ENCODE assay signal across 24 cellular contexts in the genomic region with DNA sequence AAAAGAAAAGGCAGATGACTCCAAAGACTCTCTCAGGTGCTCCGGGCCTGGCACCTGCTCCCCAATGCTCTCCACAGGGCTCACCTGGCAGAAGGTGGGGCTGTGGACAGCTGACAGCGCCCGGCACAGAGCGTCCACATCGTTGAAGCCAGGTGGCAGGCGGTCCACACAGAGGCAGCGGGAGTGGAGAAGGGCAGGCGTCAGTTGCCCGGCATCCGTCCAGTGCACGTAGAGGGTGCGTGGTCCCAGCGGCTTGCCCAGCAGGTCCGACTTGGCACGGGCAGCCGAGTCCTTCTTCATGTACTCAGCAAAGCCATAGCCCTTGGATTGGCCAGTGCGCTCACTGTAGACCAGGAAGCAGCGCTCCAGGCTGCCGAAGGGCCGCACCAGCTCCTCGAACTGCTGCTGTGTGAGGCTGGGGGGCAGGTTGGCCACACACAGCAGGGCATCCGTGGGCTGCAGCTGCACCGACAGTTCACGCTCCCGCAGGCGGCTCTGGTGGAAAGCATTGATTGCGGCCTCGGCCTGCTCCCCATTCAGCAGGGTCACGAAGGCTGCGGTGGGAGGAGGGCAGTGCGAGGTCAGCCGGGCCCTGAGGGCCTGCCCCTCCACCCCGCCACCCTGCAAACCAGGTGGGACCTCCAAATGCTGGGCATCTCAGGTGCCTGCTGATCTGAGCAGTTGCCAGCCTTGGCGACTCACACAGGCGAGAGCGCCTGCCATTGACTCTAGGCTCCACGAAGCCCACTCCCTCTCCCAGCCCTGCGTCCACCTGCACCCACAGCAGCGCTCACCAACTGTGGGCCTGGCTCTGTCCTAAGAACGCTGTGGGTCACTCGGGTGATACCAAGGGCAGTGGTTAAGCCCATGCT. TPM values are rescaled to one million over a fixed set of nuclear protein-coding genes. Genes with fewer than 3 reads are reported as not detected.
DNase-seq lines count a peak whose midpoint lies in the region; ATAC-seq, FAIRE-seq and TF ChIP-seq lines count a peak whose summit lies in the region.
"Had no signal": no experiment of that assay in that cellular context is flagged by ENCODE, and none has a peak within 500 bp of the region (broad histone marks: within the 10 kb centered on the region; RNA-seq: fewer than 3 reads in every experiment).

No MANE protein-coding gene starts in this region.

- H3K56ac ChIP-seq in H1 (replicated peaks; ENCODE audit: insufficient read length, low read depth, low read length), result no peak overlapping the region

- no peaks in the 10 kb centered on the region for H3K27me3 ChIP-seq in Panc1 (ENCODE audit: control insufficient read depth, insufficient read depth, low read length)
- no peaks in the 10 kb centered on the region for H3K27me3 ChIP-seq in H1 (replicated peaks in 1 of 4; ENCODE audit: control insufficient read depth in 3 of 4, extremely low read depth in 1 of 4, insufficient read depth in 3 of 4, low read length in 3 of 4)
- H3K27me3 ChIP-seq in osteoblast (ENCODE audit: insufficient read depth, low read length), result no peaks in the 10 kb centered on the region
- H3K27me3 ChIP-seq: BE2C had no signal

- peaks cover 7% of the 10 kb centered on the region for H3K79me1 ChIP-seq in H1 (ENCODE audit: low read depth, low read length)

- H3K27ac ChIP-seq in Panc1 (ENCODE audit: low read length), result no peak overlapping the region
- no peak overlapping the region for H3K27ac ChIP-seq in H1 (ENCODE audit: low read depth, low read length)
- no peak overlapping the region for H3K27ac ChIP-seq in osteoblast (ENCODE audit: low read depth, low read length)
- no peak overlapping the region for H3K27ac ChIP-seq in kidney (ENCODE audit: low read depth in 2 of 2, low read length in 2 of 2)
- H3K27ac ChIP-seq: C4-2B, GM23248 had no signal

- H2BK20ac ChIP-seq in H1 (ENCODE audit: low read length), result no peak overlapping the region

- H2BK5ac ChIP-seq in H1 (ENCODE audit: low read depth, low read length), result no peak overlapping the region; the same call in 1 of the 2 replicates

- H3K9ac ChIP-seq in H1 (replicated peaks in 1 of 4; ENCODE audit: extremely low read depth in 1 of 4, low read depth in 3 of 4, low read length in 3 of 4) (no peak overlapping the region), kidney (ENCODE audit: low read length in 2 of 2) (no peak overlapping the region)
- H3K9ac ChIP-seq: GM23248 had no signal

- H4K5ac ChIP-seq in H1 (ENCODE audit: insufficient read length, low read depth, low read length), result no peak overlapping the region

- POLR2A ChIA-PET in Panc1 (lab: Charles Lee), result no interaction called here
- POLR2A ChIA-PET in H1 (lab: Charles Lee; ENCODE audit: partially characterized antibody), result interaction anchor here (0.8 to 2.5 kb wide), 4 partner anchors 12 to 69 kb away, joined by 3 to 6 read pairs (median 4); no protein-coding TSS in a partner anchor

- peaks cover 12% of the 10 kb centered on the region for H3K36me3 ChIP-seq in Panc1 (ENCODE audit: control insufficient read depth, insufficient read depth, low read length)
- H3K36me3 ChIP-seq in H1 (ENCODE audit: control insufficient read depth in 2 of 4, insufficient read depth in 4 of 4, low read length in 3 of 4), result peaks cover 29 to 57% (median 47%) of the 10 kb centered on the region in 4 experiments
- peaks cover 57% of the 10 kb centered on the region for H3K36me3 ChIP-seq in osteoblast (ENCODE audit: insufficient read depth, low read length)
- peaks cover 14 to 23% of the 10 kb centered on the region in 2 donors for H3K36me3 ChIP-seq in kidney (ENCODE audit: control insufficient read depth in 1 of 2, insufficient read depth in 2 of 2, low read length in 2 of 2)

- H3K4me1 ChIP-seq in Panc1 (ENCODE audit: control insufficient read depth, insufficient read depth, low read length) (peaks cover 5% of the 10 kb centered on the region; the same call in 1 of the 2 replicates), H1 (replicated peaks in 1 of 4; ENCODE audit: control insufficient read depth in 3 of 4, insufficient read depth in 4 of 4, low read length in 3 of 4) (peaks cover 0 to 6% (median 3%) of the 10 kb centered on the region in 4 experiments; a peak in 5 of 7 replicates), osteoblast (ENCODE audit: insufficient read depth, low read length) (peaks cover 14% of the 10 kb centered on the region), kidney (ENCODE audit: control insufficient read depth in 1 of 2, insufficient read depth in 1 of 2, low read depth in 1 of 2, low read length in 2 of 2) (peaks cover 6 to 12% of the 10 kb centered on the region in 2 donors)
- H3K4me1 ChIP-seq: BE2C, Caco-2 had no signal

- peaks cover 3% of the 10 kb centered on the region for H3K23me2 ChIP-seq in H1 (ENCODE audit: low read depth, low read length)

- no peak for TF ChIP-seq CTCF in Panc1 (IDR thresholded peaks at IDR 0.05)
- no peak for TF ChIP-seq CTCF in H1 (IDR thresholded peaks at IDR 0.05; ENCODE audit: control extremely low read depth in 1 of 3, insufficient read depth in 1 of 3, low read depth in 1 of 3, low read length in 3 of 3)
- TF ChIP-seq CTCF in osteoblast (IDR thresholded peaks at IDR 0.05; ENCODE audit: extremely low read depth, low read depth, low read length), result no peak
- TF ChIP-seq CTCF in kidney (IDR thresholded peaks at IDR 0.05; ENCODE audit: borderline replicate concordance, extremely low read depth, insufficient read depth), result no peak

- H4K20me1 ChIP-seq in H1 (replicated peaks in 1 of 2; ENCODE audit: control insufficient read depth in 1 of 2, insufficient read depth in 2 of 2, low read length in 2 of 2), result peaks cover 9 to 19% of the 10 kb centered on the region in 2 experiments
- peaks cover 38% of the 10 kb centered on the region for H4K20me1 ChIP-seq in osteoblast (ENCODE audit: insufficient read depth, low read length)

- H4K91ac ChIP-seq in H1 (replicated peaks; ENCODE audit: insufficient read length, low read length), result no peak overlapping the region

- TSS peak; percentile 8 for BruUV-seq in Panc1 (replicated peaks; lab: Mats Ljungman, UMichigan)

- no peak overlapping the region for H2AK5ac ChIP-seq in H1 (ENCODE audit: low read depth, low read length)

- H3K4me2 ChIP-seq in H1 (ENCODE audit: insufficient read depth in 1 of 2, low read depth in 2 of 2, low read length in 2 of 2) (no peak overlapping the region), osteoblast (ENCODE audit: insufficient read depth, low read length) (no peak overlapping the region)

- intact Hi-C loops in Panc1 (cut with micrococcal nuclease; ENCODE audit: unreplicated experiment) (no loop called here), kidney (cut with DNase I) (no loop called here)

- ATAC-seq in Panc1 (no peak), HG02642 (IDR thresholded peaks at IDR 0.05; ENCODE audit: poor library complexity, unreplicated experiment) (no peak)
- ATAC-seq: HCT116 had no signal

- H2BK15ac ChIP-seq in H1 (ENCODE audit: low read length), result no peak overlapping the region

- H3K4ac ChIP-seq in H1 (replicated peaks; ENCODE audit: insufficient read length, low read depth, low read length), result no peak overlapping the region

- no peak overlapping the region for H2BK12ac ChIP-seq in H1 (ENCODE audit: low read depth, low read length)

- in situ Hi-C loops in Panc1 (cut with HindIII; ENCODE audit: low pct_unique_long_range_greater_than_20kb, low sequenced_read_pairs), result no loop called here

- no peak overlapping the region for H3K18ac ChIP-seq in H1 (ENCODE audit: extremely low read depth, low read length)

- TF ChIP-seq RAD21 in H1 (IDR thresholded peaks at IDR 0.05 in 1 of 2, conservative IDR thresholded peaks at IDR 0.05 in 1 of 2; ENCODE audit: low read depth in 2 of 2, low read length in 2 of 2), result no peak

- 98% methylated on average over 37 of the region's 41 CpGs; no CpG with 5 or more reads in 1 of the 2 experiments for WGBS in H1 (ENCODE audit: extremely low coverage in 1 of 2, insufficient coverage in 1 of 2, insufficient read length in 1 of 2, insufficient replicate concordance in 2 of 2, low coverage in 1 of 2, low lambda C conversion rate in 2 of 2, missing lambda C conversion rate in 1 of 2), 2 experiments

- TF ChIP-seq POLR2A in GM12892 (IDR thresholded peaks at IDR 0.05; ENCODE audit: low read depth, low read length) (no peak), H1 (IDR thresholded peaks at IDR 0.05; ENCODE audit: control extremely low read depth in 1 of 2, low read depth in 2 of 2, low read length in 2 of 2) (no peak)

- no peak overlapping the region for H2BK120ac ChIP-seq in H1 (replicated peaks; ENCODE audit: low read depth, low read length)

- FAIRE-seq in GM12892 (lab: Jason Lieb, UNC), result no peak
- FAIRE-seq in H1 (lab: Jason Lieb, UNC), result no peak
- no peak for FAIRE-seq in kidney (lab: Jason Lieb, UNC)
- FAIRE-seq: A204.1, D721Med, GM18507, H54, HTR-8/SVneo had no signal

- H3K14ac ChIP-seq in H1 (ENCODE audit: insufficient read length), result no peak overlapping the region

- no peak overlapping the region for H3K23ac ChIP-seq in H1 (ENCODE audit: insufficient read length)

- H3K79me2 ChIP-seq in H1 (ENCODE audit: control insufficient read depth in 1 of 2, insufficient read depth in 2 of 2, low read length in 2 of 2) (peaks cover 5 to 24% of the 10 kb centered on the region in 2 experiments), osteoblast (ENCODE audit: insufficient read depth, low read length) (peaks cover 52% of the 10 kb centered on the region)

- CTCF ChIA-PET in Panc1 (lab: Charles Lee), result no interaction called here
- CTCF ChIA-PET in H1 (lab: Charles Lee; ENCODE audit: partially characterized antibody), result interaction anchor here (1.4 to 1.7 kb wide), 2 partner anchors 8 to 69 kb away, joined by 5 to 6 read pairs; no protein-coding TSS in a partner anchor

- no peaks in the 10 kb centered on the region for H3K9me3 ChIP-seq in Panc1 (ENCODE audit: control insufficient read depth, insufficient read depth, low read depth, low read length)
- H3K9me3 ChIP-seq in H1 (ENCODE audit: insufficient read depth in 2 of 2, low read depth in 1 of 2, low read length in 1 of 2), result no peaks in the 10 kb centered on the region
- no peaks in the 10 kb centered on the region for H3K9me3 ChIP-seq in osteoblast (ENCODE audit: low read depth, low read length)
- no peaks in the 10 kb centered on the region for H3K9me3 ChIP-seq in kidney (ENCODE audit: control insufficient read depth in 1 of 2, low read length in 2 of 2)
- H3K9me3 ChIP-seq: BE2C, Caco-2 had no signal

- TF ChIP-seq EP300 in H1 (IDR thresholded peaks at IDR 0.05; ENCODE audit: borderline replicate concordance in 1 of 2, low read depth in 2 of 2, low read length in 2 of 2), result no peak

- H3K4me3 ChIP-seq in Panc1 (ENCODE audit: low read depth in 2 of 2, low read length in 2 of 2) (no peak overlapping the region), H1 (ENCODE audit: extremely low read depth in 1 of 4, insufficient read depth in 2 of 4, low read depth in 3 of 4, low read length in 4 of 4) (no peak overlapping the region), osteoblast (ENCODE audit: insufficient read depth, low read length) (no peak overlapping the region), kidney (ENCODE audit: low read length in 2 of 2) (no peak overlapping the region)
- H3K4me3 ChIP-seq: GM23248 had no signal

- H2AFZ ChIP-seq in H1 (ENCODE audit: low read length) (no peak overlapping the region), osteoblast (ENCODE audit: low read length) (no peak overlapping the region)
- H2AFZ ChIP-seq: GM23248 had no signal

- no peak overlapping the region for H4K8ac ChIP-seq in H1 (ENCODE audit: extremely low read depth, insufficient read depth, low read length)

- peak; percentile 2 for DNase-seq in GM12892 (ENCODE audit: insufficient read length)
- DNase-seq in Panc1 (ENCODE audit: low read depth, low spot score), result no peak
- no peak for DNase-seq in H1 (ENCODE audit: low read depth in 1 of 2, low spot score in 2 of 2)
- peak; percentile 71 for DNase-seq in osteoblast (ENCODE audit: insufficient read length, low spot score, missing footprints)
- no peak for DNase-seq in kidney
- no peak for DNase-seq in activated T-cell treated with anti-CD3 and anti-CD28 coated beads, Interleukin-2, amount 50 U/mL, for 48 hours
- DNase-seq: ACHN; BE2C; Caco-2; CD4-positive, alpha-beta T cell; DMS79 treated with DMSO at 0.1 percent for 48 hours; GF-D8; GM23248; HFFc6; KG1 had no signal

RNA-seq across cellular contexts. Expression of gene RAVER1, which starts 4.5 kb away (rescaled TPM):
- polyA plus RNA-seq in GM12892 (2012; ENCODE audit: missing spikeins), result 4.1 TPM
- total RNA-seq in Panc1 (2021; ENCODE audit: unreplicated experiment) (55.6 TPM), osteoblast (8.0 TPM in 2 replicates), kidney (38.4 TPM)
- 65.2 TPM for polyA plus RNA-seq in Panc1 (2012; ENCODE audit: insufficient read length)
- 70.5 and 72.4 TPM in 2 replicates for total RNA-seq in H1 (2021; fragmentation: NEBNext Ultra II Directional; extraction: Animal tissue kit (Norgen Biotek cat#: 25700))
- polyA plus RNA-seq in H1 (2011; rRNA removed) (5.7 and 17.1 TPM in 2 replicates), kidney (ENCODE audit: insufficient read depth, low read depth, low replicate concordance) (9.1 TPM)
- 7.7 TPM for polyA plus RNA-seq in H1 (2011; cell fraction: cytosol; rRNA removed)
- polyA plus RNA-seq in H1 (2011; cell fraction: nucleus; rRNA removed), result 21.8 TPM
- 20.0 to 44.4 TPM (median 40.7 TPM) in 4 replicates for polyA plus RNA-seq in H1 (2012, experiment 1 of 2)
- polyA plus RNA-seq in H1 (2012, experiment 2 of 2), result 37.2 TPM
- 44.6 TPM for polyA plus RNA-seq in H1 (2013, experiment 1 of 2)
- 43.1 TPM for polyA plus RNA-seq in H1 (2013, experiment 2 of 2)
- polyA minus RNA-seq in H1 (2011; rRNA and poly(A)+ RNA removed), result 11.8 and 15.6 TPM in 2 replicates
- 32.7 TPM for polyA minus RNA-seq in H1 (2011; cell fraction: cytosol; rRNA and poly(A)+ RNA removed)
- 20.5 TPM for polyA minus RNA-seq in H1 (2011; cell fraction: nucleus; rRNA and poly(A)+ RNA removed)

RNA-seq across cellular contexts. Expression of gene ICAM3, which starts 10.6 kb away (rescaled TPM):
- polyA plus RNA-seq in GM12892 (2012; ENCODE audit: missing spikeins), result 105 TPM
- total RNA-seq in Panc1 (2021; ENCODE audit: unreplicated experiment), result 10.5 TPM
- polyA plus RNA-seq in Panc1 (2012; ENCODE audit: insufficient read length), result 17.8 TPM
- total RNA-seq in H1 (2021; fragmentation: NEBNext Ultra II Directional; extraction: Animal tissue kit (Norgen Biotek cat#: 25700)), result 16.5 TPM in 2 replicates
- 15.4 and 18.9 TPM in 2 replicates for polyA plus RNA-seq in H1 (2011; rRNA removed)
- 16.2 TPM for polyA plus RNA-seq in H1 (2011; cell fraction: cytosol; rRNA removed)
- polyA plus RNA-seq in H1 (2011; cell fraction: nucleus; rRNA removed), result 23.9 TPM
- polyA plus RNA-seq in H1 (2012, experiment 1 of 2), result 14.6 to 21.6 TPM (median 18.4 TPM) in 4 replicates
- polyA plus RNA-seq in H1 (2012, experiment 2 of 2), result 13.2 TPM
- 23.1 TPM for polyA plus RNA-seq in H1 (2013, experiment 1 of 2)
- 22.4 TPM for polyA plus RNA-seq in H1 (2013, experiment 2 of 2)
- polyA minus RNA-seq in H1 (2011; rRNA and poly(A)+ RNA removed), result 10.1 and 11.3 TPM in 2 replicates
- 11.5 TPM for polyA minus RNA-seq in H1 (2011; cell fraction: cytosol; rRNA and poly(A)+ RNA removed)
- polyA minus RNA-seq in H1 (2011; cell fraction: nucleus; rRNA and poly(A)+ RNA removed), result 5.6 TPM
- 3.2 and 3.6 TPM in 2 replicates for total RNA-seq in osteoblast
- total RNA-seq in kidney, result 17.4 TPM
- polyA plus RNA-seq in kidney (ENCODE audit: insufficient read depth, low read depth, low replicate concordance), result 21.8 TPM

RNA-seq across cellular contexts. Expression of gene FDX2, which starts 13.0 kb away (rescaled TPM):
- 10.4 TPM for polyA plus RNA-seq in GM12892 (2012; ENCODE audit: missing spikeins)
- total RNA-seq in Panc1 (2021; ENCODE audit: unreplicated experiment) (25.5 TPM), osteoblast (14.7 and 17.7 TPM in 2 replicates), kidney (20.1 TPM)
- polyA plus RNA-seq in Panc1 (2012; ENCODE audit: insufficient read length), result 33.6 TPM
- 27.0 and 27.8 TPM in 2 replicates for total RNA-seq in H1 (2021; fragmentation: NEBNext Ultra II Directional; extraction: Animal tissue kit (Norgen Biotek cat#: 25700))
- polyA plus RNA-seq in H1 (2011; rRNA removed) (64.4 and 80.2 TPM in 2 replicates), kidney (ENCODE audit: insufficient read depth, low read depth, low replicate concordance) (88.4 TPM)
- 56.5 TPM for polyA plus RNA-seq in H1 (2011; cell fraction: cytosol; rRNA removed)
- polyA plus RNA-seq in H1 (2011; cell fraction: nucleus; rRNA removed), result 58.5 TPM
- polyA plus RNA-seq in H1 (2012, experiment 1 of 2), result 29.0 to 43.7 TPM (median 43.2 TPM) in 4 replicates
- 39.3 TPM for polyA plus RNA-seq in H1 (2012, experiment 2 of 2)
- 18.6 TPM for polyA plus RNA-seq in H1 (2013, experiment 1 of 2)
- polyA plus RNA-seq in H1 (2013, experiment 2 of 2), result 19.3 TPM
- 15.6 and 20.0 TPM in 2 replicates for polyA minus RNA-seq in H1 (2011; rRNA and poly(A)+ RNA removed)
- polyA minus RNA-seq in H1 (2011; cell fraction: cytosol; rRNA and poly(A)+ RNA removed), result 14.0 TPM
- polyA minus RNA-seq in H1 (2011; cell fraction: nucleus; rRNA and poly(A)+ RNA removed), result 18.5 TPM

RNA-seq across cellular contexts. Expression of gene ZGLP1, which starts 19.2 kb away (rescaled TPM):
- polyA plus RNA-seq in GM12892 (2012; ENCODE audit: missing spikeins), result 2.0 TPM
- total RNA-seq in Panc1 (2021; ENCODE audit: unreplicated experiment), result 1.3 TPM
- polyA plus RNA-seq in Panc1 (2012; ENCODE audit: insufficient read length), result 1.3 TPM
- total RNA-seq in H1 (2021; fragmentation: NEBNext Ultra II Directional; extraction: Animal tissue kit (Norgen Biotek cat#: 25700)), result 4.6 and 5.1 TPM in 2 replicates
- polyA plus RNA-seq in H1 (2011; rRNA removed), result 4.2 and 8.2 TPM in 2 replicates
- polyA plus RNA-seq in H1 (2011; cell fraction: cytosol; rRNA removed), result 7.6 TPM
- polyA plus RNA-seq in H1 (2011; cell fraction: nucleus; rRNA removed), result 24.9 TPM
- 3.5 to 9.1 TPM (median 7.4 TPM) in 4 replicates for polyA plus RNA-seq in H1 (2012, experiment 1 of 2)
- 4.4 TPM for polyA plus RNA-seq in H1 (2012, experiment 2 of 2)
- 5.0 TPM for polyA plus RNA-seq in H1 (2013, experiment 1 of 2)
- 4.1 TPM for polyA plus RNA-seq in H1 (2013, experiment 2 of 2)
- polyA minus RNA-seq in H1 (2011; rRNA and poly(A)+ RNA removed), result 0.34 and 0.82 TPM in 2 replicates
- 1.0 TPM for polyA minus RNA-seq in H1 (2011; cell fraction: cytosol; rRNA and poly(A)+ RNA removed)
- polyA minus RNA-seq in H1 (2011; cell fraction: nucleus; rRNA and poly(A)+ RNA removed), result 2.2 TPM
- 0.59 and 0.72 TPM in 2 replicates for total RNA-seq in osteoblast
- 4.6 TPM for total RNA-seq in kidney
- polyA plus RNA-seq in kidney (ENCODE audit: insufficient read depth, low read depth, low replicate concordance), result 5.5 TPM

RNA-seq across cellular contexts. Expression of gene ICAM5, which starts 39.0 kb away (rescaled TPM):
- 3.2 TPM for polyA plus RNA-seq in GM12892 (2012; ENCODE audit: missing spikeins)
- total RNA-seq in Panc1 (2021; ENCODE audit: unreplicated experiment) (19.5 TPM), osteoblast (under 0.01 TPM in 1 of 2 replicates, not detected in the other), kidney (2.9 TPM)
- polyA plus RNA-seq in Panc1 (2012; ENCODE audit: insufficient read length), result 20.4 TPM
- total RNA-seq in H1 (2021; fragmentation: NEBNext Ultra II Directional; extraction: Animal tissue kit (Norgen Biotek cat#: 25700)), result 1.9 and 4.8 TPM in 2 replicates
- polyA plus RNA-seq in H1 (2011; rRNA removed) (3.9 and 9.0 TPM in 2 replicates), kidney (ENCODE audit: insufficient read depth, low read depth, low replicate concordance) (0.34 TPM)
- polyA plus RNA-seq in H1 (2011; cell fraction: cytosol; rRNA removed), result 5.9 TPM
- polyA plus RNA-seq in H1 (2011; cell fraction: nucleus; rRNA removed), result 58.0 TPM
- 1.2 to 5.4 TPM (median 4.4 TPM) in 4 replicates for polyA plus RNA-seq in H1 (2012, experiment 1 of 2)
- polyA plus RNA-seq in H1 (2012, experiment 2 of 2), result 1.0 TPM
- polyA plus RNA-seq in H1 (2013, experiment 1 of 2), result 2.9 TPM
- polyA plus RNA-seq in H1 (2013, experiment 2 of 2), result 1.9 TPM
- 0.32 and 0.79 TPM in 2 replicates for polyA minus RNA-seq in H1 (2011; rRNA and poly(A)+ RNA removed)
- polyA minus RNA-seq in H1 (2011; cell fraction: cytosol; rRNA and poly(A)+ RNA removed), result 1.4 TPM
- polyA minus RNA-seq in H1 (2011; cell fraction: nucleus; rRNA and poly(A)+ RNA removed), result 7.0 TPM
- total RNA-seq: CD4-positive, alpha-beta T cell had no signal
- polyA plus RNA-seq: IgD-negative memory B cell had no signal

Comparison
In these comparisons a context has a peak if more than half of its experiments do, and no peak if none do; other contexts are left out.
1. DNase-seq: peak in GM12892 (single experiment) and osteoblast (single experiment); none in Panc1 (single experiment), H1 (0 of 2), kidney (single experiment) and activated T-cell treated with anti-CD3 and anti-CD28 coated beads, Interleukin-2, amount 50 U/mL, for 48 hours (0 of 2).